Comparison of ENCODE assay signal across 1 cellular context in genomic region chr2:152456262-152456661, GRCh38.
TF ChIP-seq lines count a peak whose summit lies in the region.

No MANE protein-coding gene starts in this region.

TF ChIP-seq in H1, 55 proteins besides CTCF, POLR2A, EP300 and RAD21:
- no peak for TF ChIP-seq YY1 (IDR thresholded peaks at IDR 0.05; ENCODE audit: low read depth, low read length)
- TF ChIP-seq HDAC2 (IDR thresholded peaks at IDR 0.05; ENCODE audit: borderline replicate concordance in 1 of 2, low read depth in 2 of 2, low read length in 2 of 2) = no peak
- no peak for TF ChIP-seq SIN3A (conservative IDR thresholded peaks at IDR 0.05 in 1 of 2, IDR thresholded peaks at IDR 0.05 in 1 of 2; ENCODE audit: low read depth in 1 of 2, low read length in 2 of 2)
- no peak for TF ChIP-seq TBP (IDR thresholded peaks at IDR 0.05; ENCODE audit: low read depth, low read length)
- TF ChIP-seq JUND (IDR thresholded peaks at IDR 0.05; ENCODE audit: low read length) = 0 out of 2 replicates have a peak, but pooled peaks have one; percentile 56
- no peak for TF ChIP-seq CEBPB (IDR thresholded peaks at IDR 0.05; ENCODE audit: low read depth, low read length)
- no peak for TF ChIP-seq TAF1 (IDR thresholded peaks at IDR 0.05; ENCODE audit: low read depth, low read length)
- no peak for TF ChIP-seq SAP30 (IDR thresholded peaks at IDR 0.05; ENCODE audit: insufficient read depth, insufficient replicate concordance, low read length)
- no peak for TF ChIP-seq SUZ12 (IDR thresholded peaks at IDR 0.05; ENCODE audit: low read length)
- TF ChIP-seq SP4 (IDR thresholded peaks at IDR 0.05; ENCODE audit: low read length) = no peak
- TF ChIP-seq CTBP2 (IDR thresholded peaks at IDR 0.05; ENCODE audit: borderline replicate concordance, insufficient read depth, insufficient read length, low read length) = no peak
- TF ChIP-seq NRF1 (IDR thresholded peaks at IDR 0.05; ENCODE audit: low read depth, low read length) = no peak
- 0 out of 2 replicates have a peak, but pooled peaks have one; percentile 38 for TF ChIP-seq TEAD4 (IDR thresholded peaks at IDR 0.05; ENCODE audit: low read depth, low read length)
- no peak for TF ChIP-seq FOSL1 (IDR thresholded peaks at IDR 0.05; ENCODE audit: insufficient read depth, low read depth, low read length)
- TF ChIP-seq BCL11A (IDR thresholded peaks at IDR 0.05; ENCODE audit: low read depth in 2 of 2, low read length in 2 of 2) = no peak
- no peak for TF ChIP-seq CHD7 (IDR thresholded peaks at IDR 0.05; ENCODE audit: insufficient replicate concordance, low read length)
